15 cellular contexts compared by ENCODE assay signal in genomic region chr4:26059391-26060154, GRCh38.
A peak's percentile ranks its signal among the peaks of the same experiment; 100 is the strongest.
DNase-seq lines count a peak whose midpoint lies in the region; ATAC-seq and TF ChIP-seq lines count a peak whose summit lies in the region.
"Had no signal": no experiment of that assay in that cellular context is flagged by ENCODE, and none has a peak within 500 bp of the region (broad histone marks: within the 10 kb centered on the region; RNA-seq: fewer than 3 reads in every experiment).

No MANE protein-coding gene starts in this region.

- peak overlapping the region; percentile 14 for H3K27ac Mint-ChIP-seq in activated CD8-positive, alpha-beta T cell treated with anti-CD3 and anti-CD28 coated beads for 36 hours
- H3K27ac Mint-ChIP-seq in activated CD8-positive, alpha-beta T cell treated with anti-CD3 and anti-CD28 coated beads, Interleukin-2, amount 10 ng/mL, durations not matched to agents 7 days and 5 days: no peak overlapping the region
- H3K27ac Mint-ChIP-seq in activated T-helper 1 cell treated with anti-CD3 and anti-CD28 coated beads, Interleukin-12 subunit alpha, Interleukin-12 subunit beta, Interleukin-2, Interleukin-4 antibody, amounts not matched to agents 30 ng/mL and 10 ng/mL and 1 ng/mL, durations not matched to agents 14 hours and 24 hours and 36 hours: peak overlapping the region; percentile 67
- H3K27ac Mint-ChIP-seq in dendritic cell treated with granulocyte-macrophage colony-stimulating factor and Interleukin-4, amounts not matched to agents 40 ng/mL and 50 ng/mL, for 4 days: peak overlapping the region; percentile 26
- H3K27ac Mint-ChIP-seq: B cell; CD8-positive, alpha-beta T cell; IgD-negative memory B cell had no signal

- H3K9me3 ChIP-seq in osteoblast (ENCODE audit: low read depth, low read length): no peaks in the 10 kb centered on the region
- H3K9me3 ChIP-seq: HAP-1 had no signal

- H3K36me3 Mint-ChIP-seq in activated CD8-positive, alpha-beta T cell treated with anti-CD3 and anti-CD28 coated beads for 36 hours (ENCODE audit: low read depth): no peaks in the 10 kb centered on the region
- H3K36me3 Mint-ChIP-seq in activated CD8-positive, alpha-beta T cell treated with anti-CD3 and anti-CD28 coated beads, Interleukin-2, amount 10 ng/mL, durations not matched to agents 7 days and 5 days (ENCODE audit: low read depth): no peaks in the 10 kb centered on the region
- peaks cover 4% of the 10 kb centered on the region for H3K36me3 Mint-ChIP-seq in activated T-helper 1 cell treated with anti-CD3 and anti-CD28 coated beads, Interleukin-12 subunit alpha, Interleukin-12 subunit beta, Interleukin-2, Interleukin-4 antibody, amounts not matched to agents 30 ng/mL and 10 ng/mL and 1 ng/mL, durations not matched to agents 14 hours and 24 hours and 36 hours (ENCODE audit: low read depth)
- no peaks in the 10 kb centered on the region for H3K36me3 Mint-ChIP-seq in dendritic cell treated with granulocyte-macrophage colony-stimulating factor and Interleukin-4, amounts not matched to agents 40 ng/mL and 50 ng/mL, for 4 days (ENCODE audit: low read depth)
- H3K36me3 Mint-ChIP-seq: CD8-positive, alpha-beta T cell had no signal

- H3K9me3 Mint-ChIP-seq in activated CD8-positive, alpha-beta T cell treated with anti-CD3 and anti-CD28 coated beads for 36 hours: peaks cover 8% of the 10 kb centered on the region
- H3K9me3 Mint-ChIP-seq in activated CD8-positive, alpha-beta T cell treated with anti-CD3 and anti-CD28 coated beads, Interleukin-2, amount 10 ng/mL, durations not matched to agents 7 days and 5 days (ENCODE audit: insufficient read depth): no peaks in the 10 kb centered on the region
- H3K9me3 Mint-ChIP-seq in activated T-helper 1 cell treated with anti-CD3 and anti-CD28 coated beads, Interleukin-12 subunit alpha, Interleukin-12 subunit beta, Interleukin-2, Interleukin-4 antibody, amounts not matched to agents 30 ng/mL and 10 ng/mL and 1 ng/mL, durations not matched to agents 14 hours and 24 hours and 36 hours: peaks cover 15% of the 10 kb centered on the region
- H3K9me3 Mint-ChIP-seq in dendritic cell treated with granulocyte-macrophage colony-stimulating factor and Interleukin-4, amounts not matched to agents 40 ng/mL and 50 ng/mL, for 4 days: no peaks in the 10 kb centered on the region
- H3K9me3 Mint-ChIP-seq: IgD-negative memory B cell had no signal

- no peaks in the 10 kb centered on the region for H4K20me1 ChIP-seq in osteoblast (ENCODE audit: insufficient read depth, low read length)
- H4K20me1 ChIP-seq: BLaER1 treated with 17β-estradiol and CSF1 and Interleukin-3, amounts not matched to agents 10 nM and 100 nM had no signal

- no peak for ATAC-seq in activated CD8-positive, alpha-beta T cell treated with anti-CD3 and anti-CD28 coated beads for 36 hours
- no peak for ATAC-seq in activated CD8-positive, alpha-beta T cell treated with anti-CD3 and anti-CD28 coated beads, Interleukin-2, amount 10 ng/mL, durations not matched to agents 7 days and 5 days
- ATAC-seq: CD8-positive, alpha-beta T cell had no signal

- no peak overlapping the region for H2AFZ ChIP-seq in osteoblast (ENCODE audit: low read length)
- H2AFZ ChIP-seq: GM23248 had no signal

- H3K4me3 ChIP-seq in osteoblast (ENCODE audit: insufficient read depth, low read length): no peak overlapping the region
- H3K4me3 ChIP-seq: BLaER1 treated with 17β-estradiol and CSF1 and Interleukin-3, amounts not matched to agents 10 nM and 100 nM; GM23248; HAP-1 had no signal

- CTCF ChIA-PET in activated CD8-positive, alpha-beta T cell treated with anti-CD3 and anti-CD28 coated beads for 36 hours (lab: Charles Lee): interaction anchor here (1.1 to 2.7 kb wide), 6 partner anchors 9 to 351 kb away, joined by 3 to 12 read pairs (median 7); no protein-coding TSS in a partner anchor
- CTCF ChIA-PET in activated CD8-positive, alpha-beta T cell treated with anti-CD3 and anti-CD28 coated beads, Interleukin-2, amount 10 ng/mL, durations not matched to agents 7 days and 5 days (lab: Charles Lee): interaction anchor here (0.7 to 5.7 kb wide), 10 partner anchors 9 to 350 kb away, joined by 3 to 48 read pairs (median 4); no protein-coding TSS in a partner anchor

- no peak for TF ChIP-seq CTCF in activated CD8-positive, alpha-beta T cell treated with anti-CD3 and anti-CD28 coated beads for 36 hours (IDR thresholded peaks at IDR 0.05)
- no peak for TF ChIP-seq CTCF in osteoblast (IDR thresholded peaks at IDR 0.05; ENCODE audit: extremely low read depth, low read depth, low read length)

- no peak overlapping the region for H3K4me3 Mint-ChIP-seq in activated CD8-positive, alpha-beta T cell treated with anti-CD3 and anti-CD28 coated beads for 36 hours
- no peak overlapping the region for H3K4me3 Mint-ChIP-seq in activated CD8-positive, alpha-beta T cell treated with anti-CD3 and anti-CD28 coated beads, Interleukin-2, amount 10 ng/mL, durations not matched to agents 7 days and 5 days
- no peak overlapping the region for H3K4me3 Mint-ChIP-seq in activated T-helper 1 cell treated with anti-CD3 and anti-CD28 coated beads, Interleukin-12 subunit alpha, Interleukin-12 subunit beta, Interleukin-2, Interleukin-4 antibody, amounts not matched to agents 30 ng/mL and 10 ng/mL and 1 ng/mL, durations not matched to agents 14 hours and 24 hours and 36 hours
- no peak overlapping the region for H3K4me3 Mint-ChIP-seq in dendritic cell treated with granulocyte-macrophage colony-stimulating factor and Interleukin-4, amounts not matched to agents 40 ng/mL and 50 ng/mL, for 4 days
- H3K4me3 Mint-ChIP-seq: B cell; CD8-positive, alpha-beta T cell had no signal

- POLR2A ChIA-PET in activated CD8-positive, alpha-beta T cell treated with anti-CD3 and anti-CD28 coated beads for 36 hours (lab: Charles Lee): interaction anchor here (0.6 to 1.2 kb wide), 3 partner anchors 112 to 138 kb away, joined by 3 read pairs; no protein-coding TSS in a partner anchor
- POLR2A ChIA-PET in activated CD8-positive, alpha-beta T cell treated with anti-CD3 and anti-CD28 coated beads, Interleukin-2, amount 10 ng/mL, durations not matched to agents 7 days and 5 days (lab: Charles Lee): no interaction called here

- DNase-seq in activated CD8-positive, alpha-beta T cell treated with anti-CD3 and anti-CD28 coated beads for 36 hours: no peak
- DNase-seq in activated CD8-positive, alpha-beta T cell treated with anti-CD3 and anti-CD28 coated beads, Interleukin-2, amount 10 ng/mL, durations not matched to agents 7 days and 5 days: no peak
- no peak for DNase-seq in activated T-helper 1 cell treated with anti-CD3 and anti-CD28 coated beads, Interleukin-12 subunit alpha, Interleukin-12 subunit beta, Interleukin-2, Interleukin-4 antibody, amounts not matched to agents 30 ng/mL and 10 ng/mL and 1 ng/mL, durations not matched to agents 14 hours and 24 hours and 36 hours (ENCODE audit: low spot score)
- DNase-seq in osteoblast (ENCODE audit: insufficient read length, low spot score, missing footprints) (no peak), cortex of kidney (lab: John Stamatoyannopoulos, UW) (no peak)
- no peak for DNase-seq in stimulated activated CD4-positive, alpha-beta T cell treated with anti-CD3 and anti-CD28 coated beads, Interleukin-2, amount 100 ng/mL, for 24 hours
- DNase-seq in activated CD8-positive, alpha-beta memory T cell treated with anti-CD3 and anti-CD28 coated beads for 24 hours: no peak
- DNase-seq: CD8-positive, alpha-beta T cell; DMS 273 treated with DMSO at 0.1 percent for 48 hours had no signal

- no peaks in the 10 kb centered on the region for H3K36me3 ChIP-seq in osteoblast (ENCODE audit: insufficient read depth, low read length)
- H3K36me3 ChIP-seq: BLaER1 treated with 17β-estradiol and CSF1 and Interleukin-3, amounts not matched to agents 10 nM and 100 nM; HAP-1 had no signal

- H3K4me1 Mint-ChIP-seq in activated CD8-positive, alpha-beta T cell treated with anti-CD3 and anti-CD28 coated beads for 36 hours (ENCODE audit: low read depth): peaks cover 14% of the 10 kb centered on the region
- peaks cover 10% of the 10 kb centered on the region for H3K4me1 Mint-ChIP-seq in activated CD8-positive, alpha-beta T cell treated with anti-CD3 and anti-CD28 coated beads, Interleukin-2, amount 10 ng/mL, durations not matched to agents 7 days and 5 days (ENCODE audit: low read depth)
- peaks cover 39% of the 10 kb centered on the region for H3K4me1 Mint-ChIP-seq in activated T-helper 1 cell treated with anti-CD3 and anti-CD28 coated beads, Interleukin-12 subunit alpha, Interleukin-12 subunit beta, Interleukin-2, Interleukin-4 antibody, amounts not matched to agents 30 ng/mL and 10 ng/mL and 1 ng/mL, durations not matched to agents 14 hours and 24 hours and 36 hours (ENCODE audit: low read depth)
- H3K4me1 Mint-ChIP-seq in dendritic cell treated with granulocyte-macrophage colony-stimulating factor and Interleukin-4, amounts not matched to agents 40 ng/mL and 50 ng/mL, for 4 days (ENCODE audit: low read depth): peaks cover 56% of the 10 kb centered on the region
- H3K4me1 Mint-ChIP-seq: B cell had no signal

- H3K27me3 ChIP-seq in osteoblast (ENCODE audit: insufficient read depth, low read length): no peaks in the 10 kb centered on the region
- H3K27me3 ChIP-seq: BLaER1 treated with 17β-estradiol and CSF1 and Interleukin-3, amounts not matched to agents 10 nM and 100 nM had no signal

- no peaks in the 10 kb centered on the region for H3K79me2 ChIP-seq in osteoblast (ENCODE audit: insufficient read depth, low read length)

- intact Hi-C loops in activated CD8-positive, alpha-beta T cell treated with anti-CD3 and anti-CD28 coated beads for 36 hours (cut with micrococcal nuclease): no loop called here
- intact Hi-C loops in activated T-helper 1 cell treated with anti-CD3 and anti-CD28 coated beads, Interleukin-12 subunit alpha, Interleukin-12 subunit beta, Interleukin-2, Interleukin-4 antibody, amounts not matched to agents 30 ng/mL and 10 ng/mL and 1 ng/mL, durations not matched to agents 14 hours and 24 hours and 36 hours (cut with micrococcal nuclease): loop anchor here (2.0 kb wide), 1 partner anchor 15 kb away; no protein-coding TSS in a partner anchor
- intact Hi-C loops in dendritic cell treated with granulocyte-macrophage colony-stimulating factor and Interleukin-4, amounts not matched to agents 40 ng/mL and 50 ng/mL, for 4 days (cut with micrococcal nuclease): no loop called here

- H3K4me1 ChIP-seq in osteoblast (ENCODE audit: insufficient read depth, low read length): peaks cover 9% of the 10 kb centered on the region
- H3K4me1 ChIP-seq: HAP-1 had no signal

- H3K27ac ChIP-seq in osteoblast (ENCODE audit: low read depth, low read length): peak overlapping the region; percentile 73
- H3K27ac ChIP-seq: BLaER1 treated with 17β-estradiol and CSF1 and Interleukin-3, amounts not matched to agents 10 nM and 100 nM; GM23248 had no signal

- no peak overlapping the region for H3K4me2 ChIP-seq in osteoblast (ENCODE audit: insufficient read depth, low read length)
- H3K4me2 ChIP-seq: BLaER1 treated with 17β-estradiol and CSF1 and Interleukin-3, amounts not matched to agents 10 nM and 100 nM had no signal

- peaks cover 9% of the 10 kb centered on the region for H3K27me3 Mint-ChIP-seq in activated CD8-positive, alpha-beta T cell treated with anti-CD3 and anti-CD28 coated beads for 36 hours
- no peaks in the 10 kb centered on the region for H3K27me3 Mint-ChIP-seq in activated CD8-positive, alpha-beta T cell treated with anti-CD3 and anti-CD28 coated beads, Interleukin-2, amount 10 ng/mL, durations not matched to agents 7 days and 5 days (ENCODE audit: low read depth)
- no peaks in the 10 kb centered on the region for H3K27me3 Mint-ChIP-seq in activated T-helper 1 cell treated with anti-CD3 and anti-CD28 coated beads, Interleukin-12 subunit alpha, Interleukin-12 subunit beta, Interleukin-2, Interleukin-4 antibody, amounts not matched to agents 30 ng/mL and 10 ng/mL and 1 ng/mL, durations not matched to agents 14 hours and 24 hours and 36 hours (ENCODE audit: insufficient read depth)
- H3K27me3 Mint-ChIP-seq in dendritic cell treated with granulocyte-macrophage colony-stimulating factor and Interleukin-4, amounts not matched to agents 40 ng/mL and 50 ng/mL, for 4 days: peaks cover 3% of the 10 kb centered on the region
